8 cellular contexts compared by ENCODE assay signal in the genomic region with DNA sequence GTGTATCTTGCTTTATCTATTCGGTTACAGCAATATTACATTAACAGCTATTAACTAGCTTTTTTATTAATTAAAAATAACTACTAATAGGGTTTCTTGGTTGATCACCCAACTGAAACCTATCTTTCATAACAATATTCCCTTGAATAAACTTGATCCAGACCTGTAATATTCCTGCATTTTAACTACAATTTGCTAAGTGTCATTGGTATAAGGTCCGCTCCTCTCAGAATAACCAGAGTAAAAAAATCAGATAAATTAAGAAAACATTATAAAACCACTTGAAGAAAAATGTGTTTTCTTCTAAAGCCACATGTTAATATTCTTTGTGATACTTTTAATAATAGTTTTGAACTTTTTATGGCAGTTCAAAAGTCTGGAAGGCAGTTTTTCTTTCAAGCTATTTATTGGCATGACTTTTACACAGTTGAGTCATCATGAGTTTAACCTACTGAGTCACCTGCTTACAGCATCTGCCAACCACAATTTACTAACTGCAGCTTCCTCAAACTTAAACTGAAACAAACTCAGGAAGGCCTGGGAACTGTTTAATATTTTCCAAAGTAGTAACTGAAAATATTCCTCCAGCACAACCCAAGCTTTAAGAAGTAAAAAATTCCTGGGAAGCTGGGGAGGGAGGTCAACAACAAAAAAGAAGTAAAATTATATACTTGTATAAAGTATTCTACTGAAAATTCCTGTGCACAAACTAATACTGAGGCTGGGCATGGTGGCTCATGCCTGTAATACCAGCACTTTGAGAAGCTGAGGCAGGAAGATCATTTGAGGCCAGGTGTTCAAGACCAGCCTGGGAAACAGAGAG.
A peak's percentile ranks its signal among the peaks of the same experiment; 100 is the strongest.
DNase-seq lines count a peak whose midpoint lies in the region; ATAC-seq and TF ChIP-seq lines count a peak whose summit lies in the region.

No MANE protein-coding gene starts in this region.

- CTCF ChIA-PET in GM10248 (lab: Yijun Ruan, JAX), result interaction anchor here (0.7 to 1.4 kb wide), 11 partner anchors 8 to 442 kb away, joined by 3 to 6 read pairs (median 3); no protein-coding TSS in a partner anchor

- POLR2A ChIA-PET in GM10248 (lab: Yijun Ruan, JAX), result no interaction called here

- H3K4me3 Mint-ChIP-seq in IgD-negative memory B cell, result peak overlapping the region in 2 of 4 donors; percentile 45 to 86
- peak overlapping the region; percentile 28 for H3K4me3 Mint-ChIP-seq in activated T-helper 1 cell treated with anti-CD3 and anti-CD28 coated beads, Interleukin-12 subunit alpha, Interleukin-12 subunit beta, Interleukin-2, Interleukin-4 antibody, amounts not matched to agents 30 ng/mL and 10 ng/mL and 1 ng/mL, durations not matched to agents 14 hours and 24 hours and 36 hours

- no peaks in the 10 kb centered on the region for H3K9me3 ChIP-seq in subcutaneous abdominal adipose tissue (ENCODE audit: control insufficient read depth in 5 of 5, low read length in 5 of 5)

- no peaks in the 10 kb centered on the region for H3K27me3 Mint-ChIP-seq in IgD-negative memory B cell
- no peaks in the 10 kb centered on the region for H3K27me3 Mint-ChIP-seq in activated T-helper 1 cell treated with anti-CD3 and anti-CD28 coated beads, Interleukin-12 subunit alpha, Interleukin-12 subunit beta, Interleukin-2, Interleukin-4 antibody, amounts not matched to agents 30 ng/mL and 10 ng/mL and 1 ng/mL, durations not matched to agents 14 hours and 24 hours and 36 hours (ENCODE audit: insufficient read depth)

- peaks cover 43 to 54% (median 53%) of the 10 kb centered on the region in 3 donors for H3K4me1 Mint-ChIP-seq in IgD-negative memory B cell
- peaks cover 49% of the 10 kb centered on the region for H3K4me1 Mint-ChIP-seq in activated T-helper 1 cell treated with anti-CD3 and anti-CD28 coated beads, Interleukin-12 subunit alpha, Interleukin-12 subunit beta, Interleukin-2, Interleukin-4 antibody, amounts not matched to agents 30 ng/mL and 10 ng/mL and 1 ng/mL, durations not matched to agents 14 hours and 24 hours and 36 hours (ENCODE audit: low read depth)

- peak; percentile 91 for ATAC-seq in GM21717 (IDR thresholded peaks at IDR 0.05; ENCODE audit: unreplicated experiment)

- H3K9me3 Mint-ChIP-seq in IgD-negative memory B cell, result no peaks in the 10 kb centered on the region
- no peaks in the 10 kb centered on the region for H3K9me3 Mint-ChIP-seq in activated T-helper 1 cell treated with anti-CD3 and anti-CD28 coated beads, Interleukin-12 subunit alpha, Interleukin-12 subunit beta, Interleukin-2, Interleukin-4 antibody, amounts not matched to agents 30 ng/mL and 10 ng/mL and 1 ng/mL, durations not matched to agents 14 hours and 24 hours and 36 hours

- no peaks in the 10 kb centered on the region for H3K36me3 ChIP-seq in subcutaneous abdominal adipose tissue (ENCODE audit: control insufficient read depth in 5 of 5, insufficient read depth in 5 of 5, low read length in 5 of 5)

- DNase-seq in GM10248 (ENCODE audit: extremely low spot score) (peak; percentile 42), iPS-NIHi11 (ENCODE audit: low spot score) (peak; percentile 10), NCI-H2029 treated with DMSO at 0.1 percent for 48 hours (lab: John Stamatoyannopoulos, UW) (no peak)
- DNase-seq in activated T-helper 1 cell treated with anti-CD3 and anti-CD28 coated beads, Interleukin-12 subunit alpha, Interleukin-12 subunit beta, Interleukin-2, Interleukin-4 antibody, amounts not matched to agents 30 ng/mL and 10 ng/mL and 1 ng/mL, durations not matched to agents 14 hours and 24 hours and 36 hours (ENCODE audit: low spot score), result no peak
- DNase-seq in stimulated activated naive CD4-positive, alpha-beta T cell treated with Interleukin-2 at 50 U/mL for 16 hours (lab: John Stamatoyannopoulos, UW), result no peak

- no peaks in the 10 kb centered on the region for H3K27me3 ChIP-seq in subcutaneous abdominal adipose tissue (ENCODE audit: control insufficient read depth in 5 of 5, insufficient read depth in 4 of 5, low read length in 5 of 5)

- peak overlapping the region; percentile 64 for H3K27ac ChIP-seq in subcutaneous abdominal adipose tissue (ENCODE audit: low read depth, low read length)

- H3K4me1 ChIP-seq in subcutaneous abdominal adipose tissue (ENCODE audit: control insufficient read depth in 5 of 5, insufficient read depth in 5 of 5, low read length in 5 of 5), result peaks cover 0 to 10% (median 2%) of the 10 kb centered on the region in 5 donors

- peaks cover 2% of the 10 kb centered on the region for H3K36me3 Mint-ChIP-seq in IgD-negative memory B cell
- H3K36me3 Mint-ChIP-seq in activated T-helper 1 cell treated with anti-CD3 and anti-CD28 coated beads, Interleukin-12 subunit alpha, Interleukin-12 subunit beta, Interleukin-2, Interleukin-4 antibody, amounts not matched to agents 30 ng/mL and 10 ng/mL and 1 ng/mL, durations not matched to agents 14 hours and 24 hours and 36 hours (ENCODE audit: low read depth), result peaks cover 9% of the 10 kb centered on the region

- peak overlapping the region; percentile 31 to 71 (median 64) for H3K27ac Mint-ChIP-seq in IgD-negative memory B cell
- H3K27ac Mint-ChIP-seq in activated T-helper 1 cell treated with anti-CD3 and anti-CD28 coated beads, Interleukin-12 subunit alpha, Interleukin-12 subunit beta, Interleukin-2, Interleukin-4 antibody, amounts not matched to agents 30 ng/mL and 10 ng/mL and 1 ng/mL, durations not matched to agents 14 hours and 24 hours and 36 hours, result peak overlapping the region; percentile 72

- no peak for TF ChIP-seq CTCF in GM10248 (IDR thresholded peaks at IDR 0.05; ENCODE audit: control extremely low read depth, extremely low read depth, low read depth, missing control alignments)

- H3K9ac ChIP-seq in subcutaneous abdominal adipose tissue (ENCODE audit: low read length in 5 of 5), result no peak overlapping the region

- H3K4me3 ChIP-seq in subcutaneous abdominal adipose tissue (ENCODE audit: low read depth in 1 of 5, low read length in 5 of 5), result no peak overlapping the region

- intact Hi-C loops in activated T-helper 1 cell treated with anti-CD3 and anti-CD28 coated beads, Interleukin-12 subunit alpha, Interleukin-12 subunit beta, Interleukin-2, Interleukin-4 antibody, amounts not matched to agents 30 ng/mL and 10 ng/mL and 1 ng/mL, durations not matched to agents 14 hours and 24 hours and 36 hours (cut with micrococcal nuclease), result loop anchor here (1.0 kb wide), 2 partner anchors 9 to 33 kb away; no protein-coding TSS in a partner anchor

Comparison
In these comparisons a context has a peak if more than half of its experiments do, and no peak if none do; other contexts are left out.
1. DNase-seq: peak in GM10248 (single experiment) and iPS-NIHi11 (single experiment); none in activated T-helper 1 cell treated with anti-CD3 and anti-CD28 coated beads, Interleukin-12 subunit alpha, Interleukin-12 subunit beta, Interleukin-2, Interleukin-4 antibody, amounts not matched to agents 30 ng/mL and 10 ng/mL and 1 ng/mL, durations not matched to agents 14 hours and 24 hours and 36 hours (single experiment), NCI-H2029 treated with DMSO at 0.1 percent for 48 hours (single experiment) and stimulated activated naive CD4-positive, alpha-beta T cell treated with Interleukin-2 at 50 U/mL for 16 hours (single experiment).